In the genomic region with DNA sequence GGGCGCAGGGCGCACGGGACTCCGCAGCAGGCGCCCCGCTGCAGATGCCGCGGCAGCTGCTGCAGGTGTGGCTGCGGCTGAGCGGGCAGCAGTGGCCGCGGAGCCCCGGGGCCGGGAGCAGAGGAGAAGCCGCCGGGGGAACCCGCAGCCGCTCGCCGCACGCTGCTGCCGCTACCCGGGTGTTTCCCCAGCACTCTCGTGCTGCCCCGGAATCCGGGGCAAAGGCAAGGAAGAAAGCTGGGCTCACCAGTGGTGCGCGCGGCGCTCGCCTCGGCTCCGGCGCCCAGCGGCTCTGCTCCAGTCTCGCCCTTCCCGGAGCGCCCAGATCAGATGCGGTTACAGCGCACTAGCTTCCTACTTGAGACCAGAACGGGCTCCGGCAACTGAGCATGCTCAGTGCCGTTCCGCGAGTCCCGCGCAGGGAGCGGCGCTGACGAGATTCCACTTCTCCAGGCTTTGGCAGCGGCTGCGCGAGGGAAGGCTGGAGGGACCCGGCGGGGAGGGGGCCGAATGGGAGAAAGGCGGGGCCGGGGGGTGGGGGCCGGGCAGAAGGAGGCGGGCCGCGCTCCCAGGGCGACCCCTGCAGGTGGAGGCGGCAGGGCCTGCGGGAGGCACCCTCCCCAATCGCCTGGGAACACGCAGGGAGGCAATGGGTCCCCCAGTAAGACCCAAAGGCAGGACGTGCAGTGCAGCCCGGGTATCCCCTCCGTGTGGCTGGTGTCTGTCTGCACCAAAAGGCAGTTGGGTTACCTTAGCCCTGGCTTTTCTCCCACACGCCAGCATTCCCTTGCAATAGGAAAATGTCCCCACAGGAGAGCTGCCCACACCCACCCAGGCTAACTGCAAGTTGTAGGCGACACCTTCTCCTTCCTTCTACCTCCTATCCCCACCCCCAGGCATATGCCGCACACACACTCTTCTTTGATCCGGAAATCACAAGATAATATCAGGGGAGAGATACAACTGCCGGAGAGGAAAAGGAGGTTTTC, we compare ENCODE assay signal across 8 cellular contexts. TPM values are rescaled to one million over a fixed set of nuclear protein-coding genes. Genes with fewer than 3 reads are reported as not detected.
DNase-seq lines count a peak whose midpoint lies in the region; ATAC-seq and TF ChIP-seq lines count a peak whose summit lies in the region.

A gene (minus strand): TSS at position 385 of the 989 bp plus-strand sequence. CDS start 181,288 bp downstream, outside the sequence.

- H3K36me3 ChIP-seq in kidney epithelial cell (ENCODE audit: control insufficient read depth, insufficient read depth, low read length): no peaks in the 10 kb centered on the region

- H3K27me3 ChIP-seq in kidney epithelial cell (ENCODE audit: control insufficient read depth, insufficient read depth, low read length): no peaks in the 10 kb centered on the region

- TF ChIP-seq CTCF in choroid plexus epithelial cell (conservative IDR thresholded peaks at IDR 0.05; ENCODE audit: low read depth, low read length) (peak; percentile 71), kidney epithelial cell (IDR thresholded peaks at IDR 0.05; ENCODE audit: insufficient read depth, low read length, poor library complexity, severe bottlenecking) (peak; percentile 83)

- H3K4me3 ChIP-seq in choroid plexus epithelial cell (ENCODE audit: low read depth, low read length) (peak within 1 kb of the TSS; percentile 91), kidney epithelial cell (ENCODE audit: low read depth, low read length) (peak within 1 kb of the TSS; percentile 91)

- peak; percentile 39 for ATAC-seq in GM18519 (IDR thresholded peaks at IDR 0.05; ENCODE audit: low FRiP score, unreplicated experiment)
- peak; percentile 51 for ATAC-seq in HG02973 (IDR thresholded peaks at IDR 0.05; ENCODE audit: unreplicated experiment)

- DNase-seq in AG08395 (ENCODE audit: low spot score) (peak; percentile 97), NCI-H187 treated with DMSO at 0.1 percent for 48 hours (lab: John Stamatoyannopoulos, UW) (peak; percentile 90), T1000 (lab: John Stamatoyannopoulos, UW) (peak; percentile 98), choroid plexus epithelial cell (ENCODE audit: low read depth) (peak; percentile 98), kidney epithelial cell (ENCODE audit: low read depth) (peak; percentile 73)
- peak; percentile 30 to 42 for DNase-seq in stimulated activated CD4-positive, alpha-beta T cell treated with anti-CD3 and anti-CD28 coated beads, Interleukin-12 subunit alpha, Interleukin-12 subunit beta, amount 100 ng/mL, for 24 hours (ENCODE audit: low read depth in 2 of 2)

RNA-seq across cellular contexts. Expression of the gene that starts here (rescaled TPM):
- 52.0 and 52.7 TPM in 2 replicates for total RNA-seq in kidney epithelial cell

Comparison
In these comparisons a context has a peak if more than half of its experiments do, and no peak if none do; other contexts are left out.
1. Peak in every context shown above with its lines: DNase-seq, ATAC-seq and H3K4me3 ChIP-seq.
2. DNase-seq: peak in every context shown above with its lines; median percentile 98 in T1000; 98 in choroid plexus epithelial cell; 97 in AG08395; 90 in NCI-H187 treated with DMSO at 0.1 percent for 48 hours; 73 in kidney epithelial cell; 36 in stimulated activated CD4-positive, alpha-beta T cell treated with anti-CD3 and anti-CD28 coated beads, Interleukin-12 subunit alpha, Interleukin-12 subunit beta, amount 100 ng/mL, for 24 hours.